In genomic region chr16:3174618-3175148, GRCh38 we compare ENCODE assay signal across 10 cellular contexts. TPM values are rescaled to one million over a fixed set of nuclear protein-coding genes. Genes with fewer than 3 reads are reported as not detected.
DNase-seq lines count a peak whose midpoint lies in the region; ATAC-seq and TF ChIP-seq lines count a peak whose summit lies in the region.
"Had no signal": no experiment of that assay in that cellular context is flagged by ENCODE, and none has a peak within 500 bp of the region (broad histone marks: within the 10 kb centered on the region; RNA-seq: fewer than 3 reads in every experiment).

No MANE protein-coding gene starts in this region.

- TF ChIP-seq CTCF in BE2C (IDR thresholded peaks at IDR 0.05; ENCODE audit: low read depth, low read length) (no peak), lower lobe of right lung (IDR thresholded peaks at IDR 0.05) (no peak)

- H3K36me3 ChIP-seq in BE2C (no peaks in the 10 kb centered on the region), HUES64 (ENCODE audit: insufficient read depth, low read length) (no peaks in the 10 kb centered on the region), lower lobe of right lung (no peaks in the 10 kb centered on the region)

- peaks cover 2% of the 10 kb centered on the region for H3K36me3 Mint-ChIP-seq in activated naive CD8-positive, alpha-beta T cell treated with anti-CD3 and anti-CD28 coated beads for 36 hours

- 18% methylated on average over 28 of the region's 28 CpGs for WGBS in HUES64

- no peak overlapping the region for H3K9ac ChIP-seq in HUES64 (ENCODE audit: low read depth, low read length)

- H3K4me3 ChIP-seq in BE2C (ENCODE audit: low read depth, low read length) (peak overlapping the region; percentile 60), HUES64 (ENCODE audit: low read length) (peak overlapping the region; percentile 63), lower lobe of right lung (no peak overlapping the region)

- no peaks in the 10 kb centered on the region for H3K9me3 Mint-ChIP-seq in activated naive CD8-positive, alpha-beta T cell treated with anti-CD3 and anti-CD28 coated beads for 36 hours

- H3K4me1 Mint-ChIP-seq in activated naive CD8-positive, alpha-beta T cell treated with anti-CD3 and anti-CD28 coated beads for 36 hours, result peaks cover 36% of the 10 kb centered on the region

- no peaks in the 10 kb centered on the region for H3K9me3 ChIP-seq in BE2C
- H3K9me3 ChIP-seq in HUES64 (ENCODE audit: insufficient read depth, low read depth, low read length), result no peaks in the 10 kb centered on the region
- no peaks in the 10 kb centered on the region for H3K9me3 ChIP-seq in lower lobe of right lung

- no peak overlapping the region for H3K27ac Mint-ChIP-seq in activated naive CD8-positive, alpha-beta T cell treated with anti-CD3 and anti-CD28 coated beads for 36 hours

- no peak for DNase-seq in BE2C
- no peak for DNase-seq in activated naive CD8-positive, alpha-beta T cell treated with anti-CD3 and anti-CD28 coated beads for 36 hours
- peak; percentile 17 for DNase-seq in lower lobe of right lung
- no peak for DNase-seq in NCI-H1436 treated with DMSO at 0.1 percent for 48 hours (lab: John Stamatoyannopoulos, UW)
- DNase-seq in HT-29 (ENCODE audit: low spot score), result no peak
- DNase-seq in NCI-H510A (lab: John Stamatoyannopoulos, UW), result no peak
- DNase-seq: amygdala had no signal

- no peak for ATAC-seq in lower lobe of right lung
- no peak for ATAC-seq in GM18909 (IDR thresholded peaks at IDR 0.05; ENCODE audit: poor library complexity, unreplicated experiment)

- H3K4me1 ChIP-seq in BE2C (no peaks in the 10 kb centered on the region), HUES64 (ENCODE audit: insufficient read depth, low read length) (peaks cover 4% of the 10 kb centered on the region; the same call in 1 of the 2 replicates), lower lobe of right lung (peaks cover 19% of the 10 kb centered on the region)

- peaks cover 27% of the 10 kb centered on the region for H3K27me3 ChIP-seq in BE2C
- H3K27me3 ChIP-seq in HUES64 (ENCODE audit: insufficient read depth, low read length), result peaks cover 82% of the 10 kb centered on the region
- peaks cover 100% of the 10 kb centered on the region for H3K27me3 ChIP-seq in lower lobe of right lung (ENCODE audit: low read depth)

- H3K27me3 Mint-ChIP-seq in activated naive CD8-positive, alpha-beta T cell treated with anti-CD3 and anti-CD28 coated beads for 36 hours, result peaks cover 87% of the 10 kb centered on the region

- H3K27ac ChIP-seq in HUES64 (ENCODE audit: low read depth, low read length) (no peak overlapping the region), lower lobe of right lung (no peak overlapping the region)

- intact Hi-C loops in lower lobe of right lung (cut with DNase I), result no loop called here

- peak overlapping the region; percentile 69 for H3K4me3 Mint-ChIP-seq in activated naive CD8-positive, alpha-beta T cell treated with anti-CD3 and anti-CD28 coated beads for 36 hours

RNA-seq across cellular contexts. Expression of gene OR1F1, which starts 13.3 kb away (rescaled TPM):
- not detected for polyA plus RNA-seq in BE2C (2012; ENCODE audit: insufficient read depth, insufficient read length, low read depth)
- polyA plus RNA-seq in HUES64 (2013, experiment 1 of 2), result not detected
- not detected for polyA plus RNA-seq in HUES64 (2013, experiment 2 of 2)
- total RNA-seq in activated naive CD8-positive, alpha-beta T cell treated with anti-CD3 and anti-CD28 coated beads for 36 hours, result not detected
- total RNA-seq in lower lobe of right lung, result not detected
- not detected in 2 replicates for total RNA-seq in HT-29 (2014; rRNA removed; shearing (Covaris generic))
- total RNA-seq: HT1080 had no signal

RNA-seq across cellular contexts. Expression of gene ZNF213, which starts 39.9 kb away (rescaled TPM):
- polyA plus RNA-seq in BE2C (2012; ENCODE audit: insufficient read depth, insufficient read length, low read depth), result 30.1 TPM
- polyA plus RNA-seq in HUES64 (2013, experiment 1 of 2), result 5.7 TPM
- 7.3 TPM for polyA plus RNA-seq in HUES64 (2013, experiment 2 of 2)
- total RNA-seq in activated naive CD8-positive, alpha-beta T cell treated with anti-CD3 and anti-CD28 coated beads for 36 hours, result 1 to 10 TPM; 7.6 to 9.1 TPM
- total RNA-seq in lower lobe of right lung, result 10.2 TPM
- 5.8 and 7.2 TPM in 2 replicates for total RNA-seq in HT-29 (2014; rRNA removed; shearing (Covaris generic))
